In the genomic region with DNA sequence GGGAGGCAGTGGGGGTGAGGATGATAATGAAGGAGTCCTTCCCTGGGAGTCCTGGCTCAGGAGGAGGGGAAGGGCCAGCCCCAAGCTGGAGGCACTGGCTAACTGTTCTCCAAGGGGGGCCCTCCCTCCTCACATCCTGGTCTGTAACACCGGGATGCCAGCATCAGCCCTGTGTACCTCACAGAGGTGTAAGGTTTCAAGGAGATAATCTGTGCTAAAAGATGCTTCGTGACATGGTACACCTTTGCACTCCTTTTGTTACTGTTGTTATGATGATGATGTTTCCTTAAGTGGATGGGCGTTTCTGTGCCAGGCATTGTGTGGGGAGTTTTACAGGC, we compare ENCODE assay signal across 1 cellular context.
A peak's percentile ranks its signal among the peaks of the same experiment; 100 is the strongest.
TF ChIP-seq lines count a peak whose summit lies in the region.

No MANE protein-coding gene starts in this region.

TF ChIP-seq in HEK293, 187 proteins besides CTCF, POLR2A, EP300 and RAD21:
- TF ChIP-seq GLIS1 (tag by site-specific recombination; IDR thresholded peaks at IDR 0.05) (peak; percentile 70), ZNF211 (tag by site-specific recombination; IDR thresholded peaks at IDR 0.05; ENCODE audit: low read depth) (no peak)
